ENCODE assay signal across 9 cellular contexts in the genomic region with DNA sequence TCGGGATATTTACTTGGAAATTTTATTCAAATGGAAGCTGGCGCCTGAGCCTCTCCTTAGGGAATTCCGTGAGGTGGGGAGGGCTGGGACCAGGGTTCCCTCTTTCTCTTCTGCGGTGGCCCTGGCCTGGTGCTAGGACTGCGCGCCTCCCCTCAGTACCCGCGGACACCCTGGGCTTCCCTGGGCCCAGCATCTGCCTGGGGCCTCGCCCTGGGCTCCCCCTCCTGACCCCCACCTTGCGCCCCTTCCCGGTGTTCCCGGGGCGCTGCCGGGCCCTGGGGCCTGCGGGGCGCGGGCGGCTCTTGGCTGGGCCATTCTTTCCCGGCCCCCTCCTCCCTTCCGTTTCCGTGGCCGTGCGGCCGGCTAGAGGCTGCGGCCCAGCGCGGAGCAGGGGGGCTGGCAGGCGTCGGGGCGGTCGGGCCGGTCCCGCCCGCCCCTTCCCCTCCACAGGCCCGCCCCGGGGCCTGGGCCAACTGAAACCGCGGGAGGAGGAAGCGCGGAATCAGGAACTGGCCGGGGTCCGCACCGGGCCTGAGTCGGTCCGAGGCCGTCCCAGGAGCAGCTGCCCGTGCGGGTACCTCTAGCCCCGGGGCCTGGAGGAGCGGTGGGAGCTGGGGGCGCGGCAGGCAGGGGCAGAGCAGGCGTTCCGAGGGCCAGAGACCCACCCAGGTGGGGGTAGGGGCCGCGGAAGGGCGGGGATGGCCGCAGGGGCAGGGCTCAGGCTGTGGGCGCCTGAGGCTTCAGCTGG. TPM values are rescaled to one million over a fixed set of nuclear protein-coding genes. Genes with fewer than 3 reads are reported as not detected.
DNase-seq lines count a peak whose midpoint lies in the region; ATAC-seq and TF ChIP-seq lines count a peak whose summit lies in the region.
"Had no signal": no experiment of that assay in that cellular context is flagged by ENCODE, and none has a peak within 500 bp of the region (broad histone marks: within the 10 kb centered on the region; RNA-seq: fewer than 3 reads in every experiment).

A gene (plus strand): TSS at position 534 of the 748 bp plus-strand sequence. CDS start 542 bp downstream, outside the sequence.

- DNase-seq in GM12865 (ENCODE audit: low read depth) (no peak), RPMI7951 (ENCODE audit: low read depth) (peak; percentile 46), NCI-H2107 treated with DMSO at 0.1 percent for 48 hours (lab: John Stamatoyannopoulos, UW; ENCODE audit: unreplicated experiment) (no peak), NK-92 (lab: John Stamatoyannopoulos, UW; ENCODE audit: unreplicated experiment) (no peak)
- no peak for DNase-seq in stimulated activated CD4-positive, alpha-beta T cell treated with anti-CD3 and anti-CD28 coated beads, Interleukin-2, amount 100 ng/mL, for 48 hours
- no peak for DNase-seq in stimulated activated CD4-positive, alpha-beta T cell treated with anti-CD3 and anti-CD28 coated beads, Interleukin-4, amount 100 ng/mL, for 24 hours

- peak within 1 kb of the TSS; percentile 95 for H3K27ac ChIP-seq in muscle layer of colon (ENCODE audit: low read depth, low read length)

- no peaks in the 10 kb centered on the region for H3K9me3 ChIP-seq in muscle layer of colon (ENCODE audit: low read length)

- H3K9ac ChIP-seq in muscle layer of colon (ENCODE audit: low read length): peak within 1 kb of the TSS; percentile 83

- no peak for TF ChIP-seq CTCF in GM12865 (IDR thresholded peaks at IDR 0.05; ENCODE audit: insufficient read depth, low read depth, low read length, missing control alignments)

- peak within 1 kb of the TSS; percentile 5; the same call in 1 of the 2 replicates for H3K4me3 ChIP-seq in GM12865 (ENCODE audit: low read depth, low read length)
- H3K4me3 ChIP-seq in muscle layer of colon (ENCODE audit: low read depth in 1 of 2, low read length in 2 of 2): peak within 1 kb of the TSS; percentile 61 to 66

- peaks cover 33% of the 10 kb centered on the region for H3K36me3 ChIP-seq in muscle layer of colon (ENCODE audit: insufficient read depth, low read length)

- no peaks in the 10 kb centered on the region for H3K27me3 ChIP-seq in muscle layer of colon (ENCODE audit: control insufficient read depth in 1 of 2, insufficient read depth in 2 of 2, low read length in 2 of 2)

- peaks cover 31% of the 10 kb centered on the region for H3K4me1 ChIP-seq in muscle layer of colon (ENCODE audit: insufficient read depth, low read length)

- peak; percentile 42 for ATAC-seq in esophagus mucosa

RNA-seq across cellular contexts. Expression of the gene that starts here (rescaled TPM):
- total RNA-seq in RPMI7951 (2014; rRNA removed; shearing (Covaris generic)): 3.5 and 4.7 TPM in 2 replicates
- 3.8 TPM for total RNA-seq in esophagus mucosa
- total RNA-seq: M059J had no signal
